7 cellular contexts compared by ENCODE assay signal in the genomic region with DNA sequence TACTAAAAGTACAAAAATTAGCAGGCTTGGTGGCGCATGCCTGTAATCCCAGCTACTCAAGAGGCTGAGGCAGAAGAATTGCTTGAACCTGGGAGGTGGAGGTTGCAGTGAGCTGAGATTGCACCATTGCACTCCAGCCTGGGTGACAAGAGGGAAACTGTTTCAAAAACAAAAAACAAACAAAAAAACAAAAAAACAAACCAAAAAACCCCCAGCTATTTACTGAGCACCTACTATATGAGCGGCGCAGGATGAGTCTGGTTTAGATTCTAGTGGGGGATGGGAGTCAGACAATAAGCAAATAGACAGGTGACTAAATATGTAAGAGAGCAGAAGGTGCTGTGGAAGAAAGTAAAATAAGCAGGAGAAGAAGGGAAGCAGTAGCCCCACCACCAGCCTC. TPM values are rescaled to one million over a fixed set of nuclear protein-coding genes. Genes with fewer than 3 reads are reported as not detected.
DNase-seq lines count a peak whose midpoint lies in the region; ATAC-seq and TF ChIP-seq lines count a peak whose summit lies in the region.
"Not testable (repeated sequence)": the region's sequence is repeated elsewhere in the genome, so short reads cannot be mapped to it uniquely, and the experiment has no call there.
"Had no signal": no experiment of that assay in that cellular context is flagged by ENCODE, and none has a peak within 500 bp of the region (broad histone marks: within the 10 kb centered on the region; RNA-seq: fewer than 3 reads in every experiment).

No MANE protein-coding gene starts in this region.

- not testable (repeated sequence) for H3K9ac ChIP-seq in BLaER1 treated with 17β-estradiol and CSF1 and Interleukin-3, amounts not matched to agents 10 nM and 100 nM

- not testable (repeated sequence) for TF ChIP-seq EP300 in upper lobe of left lung (IDR thresholded peaks at IDR 0.05)

- TF ChIP-seq CTCF in adrenal gland (IDR thresholded peaks at IDR 0.05); lower lobe of right lung (IDR thresholded peaks at IDR 0.05); osteoblast (IDR thresholded peaks at IDR 0.05; ENCODE audit: extremely low read depth, low read depth, low read length); upper lobe of left lung (IDR thresholded peaks at IDR 0.05): not testable (repeated sequence)

- H2AFZ ChIP-seq in osteoblast (ENCODE audit: low read length), result not testable (repeated sequence)

- not testable (repeated sequence) for H3K79me2 ChIP-seq in osteoblast (ENCODE audit: insufficient read depth, low read length)

- WGBS in adrenal gland, 4 donors, result 94 to 99% (median 98%) methylated on average over 3 of the region's 3 CpGs
- WGBS in upper lobe of left lung, 2 donors, result 95 to 96% methylated on average over 3 of the region's 3 CpGs

- not testable (repeated sequence) for H3K27ac ChIP-seq in BLaER1 treated with 17β-estradiol and CSF1 and Interleukin-3, amounts not matched to agents 10 nM and 100 nM; osteoblast (ENCODE audit: low read depth, low read length)
- H3K27ac ChIP-seq in KOPT-K1 (ENCODE audit: low read depth, low read length, poor library complexity, severe bottlenecking), result peak overlapping the region; percentile 95
- H3K27ac ChIP-seq in adrenal gland, result peak overlapping the region in 3 of 5 donors; percentile 83 to 86 (median 83)
- peak overlapping the region; percentile 46 for H3K27ac ChIP-seq in lower lobe of right lung
- H3K27ac ChIP-seq in upper lobe of left lung, result peak overlapping the region in 3 of 4 donors; percentile 10 to 76 (median 15)

- not testable (repeated sequence) for ATAC-seq in lower lobe of right lung; upper lobe of left lung (ENCODE audit: low FRiP score in 2 of 2)

- H3K9me3 ChIP-seq in BLaER1 treated with 17β-estradiol and CSF1 and Interleukin-3, amounts not matched to agents 10 nM and 100 nM (replicated peaks in 1 of 11); KOPT-K1 (ENCODE audit: insufficient read depth, low read length, poor library complexity, severe bottlenecking); adrenal gland (replicated peaks in 1 of 3); lower lobe of right lung; osteoblast (ENCODE audit: low read depth, low read length); upper lobe of left lung: not testable (repeated sequence)

- TF ChIP-seq POLR2A in adrenal gland (IDR thresholded peaks at IDR 0.05); upper lobe of left lung (IDR thresholded peaks at IDR 0.05): not testable (repeated sequence)

- peaks cover under 1 to 12% (median 10%) of the 10 kb centered on the region in 11 experiments; a peak in 17 of 22 replicates for H3K27me3 ChIP-seq in BLaER1 treated with 17β-estradiol and CSF1 and Interleukin-3, amounts not matched to agents 10 nM and 100 nM
- H3K27me3 ChIP-seq in adrenal gland; lower lobe of right lung (ENCODE audit: low read depth); upper lobe of left lung: not testable (repeated sequence)
- H3K27me3 ChIP-seq in osteoblast (ENCODE audit: insufficient read depth, low read length), result peaks cover 23% of the 10 kb centered on the region

- DNase-seq in adrenal gland, lower lobe of right lung, upper lobe of left lung: not testable (repeated sequence)
- DNase-seq in osteoblast (ENCODE audit: insufficient read length, low spot score, missing footprints), result peak; percentile 3

- not testable (repeated sequence) for H3K4me3 ChIP-seq in BLaER1 treated with 17β-estradiol and CSF1 and Interleukin-3, amounts not matched to agents 10 nM and 100 nM; adrenal gland; lower lobe of right lung; osteoblast (ENCODE audit: insufficient read depth, low read length); upper lobe of left lung

- H3K4me2 ChIP-seq in BLaER1 treated with 17β-estradiol and CSF1 and Interleukin-3, amounts not matched to agents 10 nM and 100 nM, result peak overlapping the region; percentile 75 to 91 (median 84); a peak in 19 of 22 replicates
- H3K4me2 ChIP-seq in osteoblast (ENCODE audit: insufficient read depth, low read length), result not testable (repeated sequence)

- intact Hi-C loops in adrenal gland (cut with DNase I); lower lobe of right lung (cut with DNase I): not testable (repeated sequence)

- H3K4me1 ChIP-seq in BLaER1 treated with 17β-estradiol and CSF1 and Interleukin-3, amounts not matched to agents 10 nM and 100 nM, result peaks cover 36 to 57% (median 50%) of the 10 kb centered on the region in 10 experiments
- peaks cover 27 to 41% of the 10 kb centered on the region in 2 donors for H3K4me1 ChIP-seq in adrenal gland (replicated peaks in 1 of 2)
- peaks cover 13% of the 10 kb centered on the region for H3K4me1 ChIP-seq in lower lobe of right lung
- not testable (repeated sequence) for H3K4me1 ChIP-seq in osteoblast (ENCODE audit: insufficient read depth, low read length)
- peaks cover 9 to 19% (median 11%) of the 10 kb centered on the region in 4 donors for H3K4me1 ChIP-seq in upper lobe of left lung

- not testable (repeated sequence) for H3K36me3 ChIP-seq in BLaER1 treated with 17β-estradiol and CSF1 and Interleukin-3, amounts not matched to agents 10 nM and 100 nM; KOPT-K1 (ENCODE audit: insufficient read depth, low read length); adrenal gland (replicated peaks in 1 of 2); lower lobe of right lung; osteoblast (ENCODE audit: insufficient read depth, low read length); upper lobe of left lung

- H4K20me1 ChIP-seq in BLaER1 treated with 17β-estradiol and CSF1 and Interleukin-3, amounts not matched to agents 10 nM and 100 nM; osteoblast (ENCODE audit: insufficient read depth, low read length): not testable (repeated sequence)

RNA-seq across cellular contexts. Expression of gene BIK, which starts 5.6 kb away (rescaled TPM):
- 1 to 10 TPM; 1.7 to 7.4 (median 2.5) TPM for total RNA-seq in adrenal gland
- 1 to 10 TPM in 2 of 3 donors, not detected in 1; 3.1 to 3.4 TPM for polyA plus RNA-seq in adrenal gland
- 1.6 TPM for total RNA-seq in lower lobe of right lung
- not detected in 2 replicates for total RNA-seq in osteoblast
- 1 to 10 TPM in 4 of 6 donors, not detected in 2; 2.3 to 6.2 (median 2.7) TPM for total RNA-seq in upper lobe of left lung
- total RNA-seq: GM23248 had no signal
- polyA plus RNA-seq: GM23248 had no signal

RNA-seq across cellular contexts. Expression of gene TTLL1, which starts 15.8 kb away (rescaled TPM):
- total RNA-seq in adrenal gland (10 to 100 TPM in 2 of 8 donors, 1 to 10 TPM in 6; 5.8 to 11.1 (median 8.3) TPM), lower lobe of right lung (5.4 TPM), osteoblast (15.9 and 20.0 TPM in 2 replicates), upper lobe of left lung (1 to 10 TPM; 1.0 to 5.7 (median 4.8) TPM)
- 10 to 100 TPM in 1 of 3 donors, 1 to 10 TPM in 2; 5.0 to 12.9 (median 7.0) TPM for polyA plus RNA-seq in adrenal gland

RNA-seq across cellular contexts. Expression of gene MCAT, which starts 38.2 kb away (rescaled TPM):
- total RNA-seq in adrenal gland (10 to 100 TPM; 26.4 to 92.9 (median 30.8) TPM), lower lobe of right lung (11.7 TPM), osteoblast (12.7 and 21.4 TPM in 2 replicates), upper lobe of left lung (10 to 100 TPM; 15.6 to 34.4 (median 18.5) TPM)
- polyA plus RNA-seq in adrenal gland, result 10 to 100 TPM; 16.9 to 28.2 (median 19.5) TPM

RNA-seq across cellular contexts. Expression of gene TSPO, which starts 46.4 kb away (rescaled TPM):
- total RNA-seq in adrenal gland, result 100 to 1,000 TPM; 131 to 881 (median 235) TPM
- 100 to 1,000 TPM in 2 of 3 donors, 1 to 10 TPM in 1; 7.8 to 351 (median 182) TPM for polyA plus RNA-seq in adrenal gland
- total RNA-seq in lower lobe of right lung, result 294 TPM
- 274 and 297 TPM in 2 replicates for total RNA-seq in osteoblast
- total RNA-seq in upper lobe of left lung, result 100 to 1,000 TPM; 127 to 426 (median 315) TPM
